ENCODE assay signal across 17 cellular contexts in the genomic region with DNA sequence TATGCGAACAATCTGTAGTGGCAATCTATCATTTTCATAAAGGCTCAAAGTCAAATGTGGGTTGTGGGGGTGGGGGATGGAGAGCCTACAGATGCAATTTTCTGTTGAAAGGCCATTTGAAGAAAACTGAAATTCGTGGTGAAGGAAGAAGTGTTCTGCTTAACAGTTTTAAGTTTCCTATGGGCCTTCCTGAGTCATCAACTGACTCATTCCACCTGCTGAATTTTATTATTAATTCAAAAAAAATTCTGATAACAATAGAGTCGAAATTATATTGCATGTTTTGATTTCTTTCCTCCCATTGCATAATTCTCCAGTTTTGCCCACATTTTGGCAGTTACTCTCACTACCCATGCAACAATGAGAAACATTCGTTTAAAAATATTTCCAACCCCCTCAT.
DNase-seq lines count a peak whose midpoint lies in the region; ATAC-seq and TF ChIP-seq lines count a peak whose summit lies in the region.
"Had no signal": no experiment of that assay in that cellular context is flagged by ENCODE, and none has a peak within 500 bp of the region (broad histone marks: within the 10 kb centered on the region; RNA-seq: fewer than 3 reads in every experiment).

No MANE protein-coding gene starts in this region.

- ATAC-seq in GM21515 (IDR thresholded peaks at IDR 0.05; ENCODE audit: unreplicated experiment) (no peak), GM21423 (IDR thresholded peaks at IDR 0.05; ENCODE audit: unreplicated experiment) (no peak), SK-N-SH treated with all-trans-retinoic acid at 6 μM for 48 hours (no peak)
- ATAC-seq: effector memory CD8-positive, alpha-beta T cell had no signal

- intact Hi-C loops in uterus (cut with DNase I; ENCODE audit: low total_unique reads), result no loop called here

- TF ChIP-seq POLR2A in uterus (IDR thresholded peaks at IDR 0.05), result no peak

- no peak overlapping the region for H3K4me3 ChIP-seq in BLaER1 treated with 17β-estradiol and CSF1 and Interleukin-3, amounts not matched to agents 10 nM and 100 nM
- no peak overlapping the region for H3K4me3 ChIP-seq in SK-N-MC
- H3K4me3 ChIP-seq in fibroblast of pulmonary artery (replicated peaks; ENCODE audit: low read depth, low read length), result no peak overlapping the region
- H3K4me3 ChIP-seq in uterus, result no peak overlapping the region
- H3K4me3 ChIP-seq: sigmoid colon had no signal

- no peak for TF ChIP-seq CTCF in fibroblast of pulmonary artery (IDR thresholded peaks at IDR 0.05; ENCODE audit: low read length, missing control alignments)
- no peak for TF ChIP-seq CTCF in uterus (IDR thresholded peaks at IDR 0.05)

- peak overlapping the region in 8 of 11 experiments; percentile 28 to 87 (median 59); a peak in 12 of 22 replicates for H3K27ac ChIP-seq in BLaER1 treated with 17β-estradiol and CSF1 and Interleukin-3, amounts not matched to agents 10 nM and 100 nM
- H3K27ac ChIP-seq in SK-N-MC (0 out of 2 replicates have a peak overlapping the region, but pooled peaks have one; percentile 31), uterus (no peak overlapping the region)
- H3K27ac ChIP-seq: sigmoid colon had no signal

- H4K20me1 ChIP-seq in BLaER1 treated with 17β-estradiol and CSF1 and Interleukin-3, amounts not matched to agents 10 nM and 100 nM, result no peaks in the 10 kb centered on the region

- H3K9ac ChIP-seq in BLaER1 treated with 17β-estradiol and CSF1 and Interleukin-3, amounts not matched to agents 10 nM and 100 nM, result peak overlapping the region in 3 of 11 experiments; percentile 2 to 75 (median 49); a peak in 5 of 22 replicates
- no peak overlapping the region for H3K9ac ChIP-seq in SK-N-MC (ENCODE audit: insufficient read length)

- no peaks in the 10 kb centered on the region for H3K36me3 ChIP-seq in BLaER1 treated with 17β-estradiol and CSF1 and Interleukin-3, amounts not matched to agents 10 nM and 100 nM
- H3K36me3 ChIP-seq in SK-N-MC (ENCODE audit: insufficient read depth, low read length) (no peaks in the 10 kb centered on the region), uterus (no peaks in the 10 kb centered on the region)
- H3K36me3 ChIP-seq: sigmoid colon had no signal

- peak overlapping the region; percentile 33 to 70 (median 50); a peak in 20 of 22 replicates for H3K4me2 ChIP-seq in BLaER1 treated with 17β-estradiol and CSF1 and Interleukin-3, amounts not matched to agents 10 nM and 100 nM

- no peaks in the 10 kb centered on the region for H3K27me3 ChIP-seq in BLaER1 treated with 17β-estradiol and CSF1 and Interleukin-3, amounts not matched to agents 10 nM and 100 nM
- H3K27me3 ChIP-seq in uterus, result no peaks in the 10 kb centered on the region
- H3K27me3 ChIP-seq: sigmoid colon had no signal

- H3K9me3 ChIP-seq in BLaER1 treated with 17β-estradiol and CSF1 and Interleukin-3, amounts not matched to agents 10 nM and 100 nM (replicated peaks in 1 of 11), result peaks cover 6 to 36% (median 22%) of the 10 kb centered on the region in 11 experiments; a peak in 21 of 22 replicates
- no peaks in the 10 kb centered on the region for H3K9me3 ChIP-seq in SK-N-MC (ENCODE audit: low read depth, low read length)
- no peaks in the 10 kb centered on the region for H3K9me3 ChIP-seq in uterus
- H3K9me3 ChIP-seq: sigmoid colon had no signal

- peaks cover 6 to 51% (median 34%) of the 10 kb centered on the region in 10 experiments; a peak in 18 of 20 replicates for H3K4me1 ChIP-seq in BLaER1 treated with 17β-estradiol and CSF1 and Interleukin-3, amounts not matched to agents 10 nM and 100 nM
- no peaks in the 10 kb centered on the region for H3K4me1 ChIP-seq in uterus

- DNase-seq in A172 (ENCODE audit: low spot score), result peak; percentile 31
- DNase-seq in SK-N-MC (ENCODE audit: low read depth, low spot score), result no peak
- peak; percentile 17 for DNase-seq in fibroblast of pulmonary artery (ENCODE audit: low read depth)
- no peak for DNase-seq in uterus
- DNase-seq: activated CD4-positive, alpha-beta T cell treated with anti-CD3 and anti-CD28 coated beads, Interleukin-2, amount 10 ng/mL, durations not matched to agents 7 days and 5 days; activated naive CD4-positive, alpha-beta T cell treated with anti-CD3 and anti-CD28 coated beads, Interleukin-2, amount 10 ng/mL, durations not matched to agents 7 days and 5 days; effector memory CD8-positive, alpha-beta T cell; NCI-H1436; NCI-H524 treated with DMSO at 0.1 percent for 48 hours; nephron progenitor cell; sigmoid colon; stimulated activated naive CD4-positive, alpha-beta T cell; trophoblast cell had no signal

TF ChIP-seq in SK-N-SH treated with all-trans-retinoic acid at 6 μM for 48 hours, 23 proteins besides CTCF, POLR2A, EP300 and RAD21:
- no peak for TF ChIP-seq TCF4 (CRISPR knock-in tag; IDR thresholded peaks at IDR 0.05; ENCODE audit: borderline replicate concordance)
- TF ChIP-seq SNAI2 (CRISPR knock-in tag; IDR thresholded peaks at IDR 0.05), result no peak
- no peak for TF ChIP-seq ISL1 (CRISPR knock-in tag; IDR thresholded peaks at IDR 0.05)
- no peak for TF ChIP-seq ZC3H10 (CRISPR knock-in tag; IDR thresholded peaks at IDR 0.05)
- TF ChIP-seq, protein P1, sequence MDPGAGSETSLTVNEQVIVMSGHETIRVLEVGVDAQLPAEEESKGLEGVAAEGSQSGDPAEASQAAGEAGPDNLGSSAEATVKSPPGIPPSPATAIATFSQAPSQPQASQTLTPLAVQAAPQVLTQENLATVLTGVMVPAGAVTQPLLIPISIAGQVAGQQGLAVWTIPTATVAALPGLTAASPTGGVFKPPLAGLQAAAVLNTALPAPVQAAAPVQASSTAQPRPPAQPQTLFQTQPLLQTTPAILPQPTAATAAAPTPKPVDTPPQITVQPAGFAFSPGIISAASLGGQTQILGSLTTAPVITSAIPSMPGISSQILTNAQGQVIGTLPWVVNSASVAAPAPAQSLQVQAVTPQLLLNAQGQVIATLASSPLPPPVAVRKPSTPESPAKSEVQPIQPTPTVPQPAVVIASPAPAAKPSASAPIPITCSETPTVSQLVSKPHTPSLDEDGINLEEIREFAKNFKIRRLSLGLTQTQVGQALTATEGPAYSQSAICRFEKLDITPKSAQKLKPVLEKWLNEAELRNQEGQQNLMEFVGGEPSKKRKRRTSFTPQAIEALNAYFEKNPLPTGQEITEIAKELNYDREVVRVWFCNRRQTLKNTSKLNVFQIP (CRISPR knock-in tag; IDR thresholded peaks at IDR 0.05; ENCODE audit: borderline replicate concordance, low read depth), result no peak
- no peak for TF ChIP-seq ZNF565 (CRISPR knock-in tag; conservative IDR thresholded peaks at IDR 0.05; ENCODE audit: low read depth)

Comparison
In these comparisons a context has a peak if more than half of its experiments do, and no peak if none do; other contexts are left out.
1. DNase-seq: peak in A172 (single experiment) and fibroblast of pulmonary artery (single experiment); none in SK-N-MC (single experiment) and uterus (0 of 2).
2. H3K27ac ChIP-seq: peak in BLaER1 treated with 17β-estradiol and CSF1 and Interleukin-3, amounts not matched to agents 10 nM and 100 nM (8 of 11) and SK-N-MC (single experiment); none in uterus (0 of 2).